In genomic region chr5:93831449-93831848, GRCh38 we compare ENCODE assay signal across 15 cellular contexts.
DNase-seq lines count a peak whose midpoint lies in the region; ATAC-seq, FAIRE-seq and TF ChIP-seq lines count a peak whose summit lies in the region.
"Had no signal": no experiment of that assay in that cellular context is flagged by ENCODE, and none has a peak within 500 bp of the region (broad histone marks: within the 10 kb centered on the region; RNA-seq: fewer than 3 reads in every experiment).

No MANE protein-coding gene starts in this region.

- no peak overlapping the region for H3K27ac ChIP-seq in A673 (ENCODE audit: low read depth, low read length, poor library complexity, severe bottlenecking)
- peak overlapping the region; percentile 30 for H3K27ac ChIP-seq in astrocyte (ENCODE audit: low read depth, low read length)
- H3K27ac ChIP-seq: upper lobe of right lung had no signal

- TF ChIP-seq CTCF in A673 (conservative IDR thresholded peaks at IDR 0.05; ENCODE audit: low read depth, low read length) (no peak), astrocyte (IDR thresholded peaks at IDR 0.05; ENCODE audit: insufficient read depth, low read depth, low read length) (no peak)

- peak; percentile 17 for DNase-seq in A673 (ENCODE audit: low spot score)
- peak; percentile 52 for DNase-seq in HPDE6-E6E7 (ENCODE audit: extremely low spot score)
- peak; percentile 92 for DNase-seq in astrocyte (ENCODE audit: low read depth)
- DNase-seq in foreskin melanocyte = peak; percentile 69
- DNase-seq in activated naive CD4-positive, alpha-beta T cell treated with Interleukin-2 at 50 U/mL for 16 hours = no peak
- no peak for DNase-seq in HuH-7 (ENCODE audit: low spot score)
- no peak for DNase-seq in DMS153 treated with DMSO at 0.1 percent for 48 hours (lab: John Stamatoyannopoulos, UW; ENCODE audit: unreplicated experiment)
- DNase-seq: activated CD4-positive, alpha-beta T cell treated with anti-CD3 and anti-CD28 coated beads for 36 hours; AML-193; caudate nucleus; NCI-H748 treated with DMSO at 0.1 percent for 48 hours; upper lobe of right lung had no signal

- no peaks in the 10 kb centered on the region for H3K79me2 ChIP-seq in astrocyte (ENCODE audit: insufficient read depth, low read length)

- intact Hi-C loops in A673 (cut with micrococcal nuclease; ENCODE audit: unreplicated experiment) = no loop called here

- no peaks in the 10 kb centered on the region for H4K20me1 ChIP-seq in astrocyte (ENCODE audit: insufficient read depth, low read length)

- peaks cover 3% of the 10 kb centered on the region for H3K9me3 Mint-ChIP-seq in astrocyte (ENCODE audit: unreplicated experiment)

- H3K4me3 ChIP-seq in A673 (ENCODE audit: low read depth, low read length, poor library complexity, severe bottlenecking) (no peak overlapping the region), astrocyte (ENCODE audit: insufficient read depth, low read depth, low read length) (no peak overlapping the region)
- H3K4me3 ChIP-seq: upper lobe of right lung had no signal

- H3K4me3 Mint-ChIP-seq in astrocyte (ENCODE audit: unreplicated experiment) = no peak overlapping the region
- H3K4me3 Mint-ChIP-seq: activated CD4-positive, alpha-beta T cell treated with anti-CD3 and anti-CD28 coated beads for 36 hours; activated T-helper 1 cell treated with anti-CD3 and anti-CD28 coated beads, Interleukin-12 subunit alpha, Interleukin-12 subunit beta, Interleukin-2, Interleukin-4 antibody, amounts not matched to agents 30 ng/mL and 10 ng/mL and 1 ng/mL, durations not matched to agents 14 hours and 24 hours and 36 hours had no signal

- BruUV-seq in A673 (replicated peaks; lab: Mats Ljungman, UMichigan) = no TSS peak

- ATAC-seq in GM18517 (IDR thresholded peaks at IDR 0.05; ENCODE audit: unreplicated experiment) = no peak
- ATAC-seq: activated CD4-positive, alpha-beta T cell treated with anti-CD3 and anti-CD28 coated beads for 36 hours; upper lobe of right lung had no signal

- H3K36me3 ChIP-seq in A673 (ENCODE audit: insufficient read depth, low read length, poor library complexity, severe bottlenecking) (no peaks in the 10 kb centered on the region), astrocyte (ENCODE audit: insufficient read depth, low read length) (no peaks in the 10 kb centered on the region)
- H3K36me3 ChIP-seq: upper lobe of right lung had no signal

- H2AFZ ChIP-seq in astrocyte (ENCODE audit: low read depth, low read length) = no peak overlapping the region

- no peak overlapping the region for H3K9ac ChIP-seq in astrocyte (ENCODE audit: low read length)

- peak; percentile 84 for FAIRE-seq in astrocyte (lab: Jason Lieb, UNC)
- FAIRE-seq: frontal cortex had no signal

- H3K27me3 Mint-ChIP-seq in astrocyte (ENCODE audit: low read depth, unreplicated experiment) = no peaks in the 10 kb centered on the region
- H3K27me3 Mint-ChIP-seq: activated CD4-positive, alpha-beta T cell treated with anti-CD3 and anti-CD28 coated beads for 36 hours had no signal

- POLR2A ChIA-PET in A673 (lab: Charles Lee; ENCODE audit: low non-redundant PET) = no interaction called here

- H3K27me3 ChIP-seq in A673 (replicated peaks; ENCODE audit: insufficient read depth, low read depth, low read length, poor library complexity) (no peaks in the 10 kb centered on the region), astrocyte (ENCODE audit: insufficient read depth, low read length) (no peaks in the 10 kb centered on the region)
- H3K27me3 ChIP-seq: upper lobe of right lung had no signal

- peak overlapping the region; percentile 30 for H3K4me2 ChIP-seq in astrocyte (ENCODE audit: low read length)

- CTCF ChIA-PET in A673 (lab: Charles Lee) = no interaction called here

- no peaks in the 10 kb centered on the region for H3K9me3 ChIP-seq in A673 (ENCODE audit: low read depth, low read length, poor library complexity, severe bottlenecking)
- no peaks in the 10 kb centered on the region for H3K9me3 ChIP-seq in astrocyte (ENCODE audit: insufficient read depth, low read depth, low read length)
- H3K9me3 ChIP-seq: upper lobe of right lung had no signal

- H3K4me1 Mint-ChIP-seq in astrocyte (ENCODE audit: low read depth, unreplicated experiment) = peaks cover 9% of the 10 kb centered on the region
- H3K4me1 Mint-ChIP-seq: activated CD4-positive, alpha-beta T cell treated with anti-CD3 and anti-CD28 coated beads for 36 hours had no signal

- H3K4me1 ChIP-seq in A673 (ENCODE audit: insufficient read depth, low read length, poor library complexity, severe bottlenecking) (no peaks in the 10 kb centered on the region), astrocyte (ENCODE audit: insufficient read depth, low read length) (peaks cover 5% of the 10 kb centered on the region)
- H3K4me1 ChIP-seq: upper lobe of right lung had no signal

- no peak overlapping the region for H3K27ac Mint-ChIP-seq in astrocyte (ENCODE audit: unreplicated experiment)
- H3K27ac Mint-ChIP-seq: activated CD4-positive, alpha-beta T cell treated with anti-CD3 and anti-CD28 coated beads for 36 hours; activated T-helper 1 cell treated with anti-CD3 and anti-CD28 coated beads, Interleukin-12 subunit alpha, Interleukin-12 subunit beta, Interleukin-2, Interleukin-4 antibody, amounts not matched to agents 30 ng/mL and 10 ng/mL and 1 ng/mL, durations not matched to agents 14 hours and 24 hours and 36 hours had no signal

- no peaks in the 10 kb centered on the region for H3K36me3 Mint-ChIP-seq in astrocyte (ENCODE audit: low read depth, unreplicated experiment)

Comparison
In these comparisons a context has a peak if more than half of its experiments do, and no peak if none do; other contexts are left out.
1. DNase-seq: peak in A673 (single experiment), HPDE6-E6E7 (single experiment), astrocyte (single experiment) and foreskin melanocyte (single experiment); none in activated naive CD4-positive, alpha-beta T cell treated with Interleukin-2 at 50 U/mL for 16 hours (single experiment), HuH-7 (single experiment) and DMS153 treated with DMSO at 0.1 percent for 48 hours (single experiment).